Comparison of ENCODE assay signal across 13 cellular contexts in genomic region chr20:44695295-44696230, GRCh38. TPM values are rescaled to one million over a fixed set of nuclear protein-coding genes. Genes with fewer than 3 reads are reported as not detected.
DNase-seq lines count a peak whose midpoint lies in the region; ATAC-seq and TF ChIP-seq lines count a peak whose summit lies in the region.
"Had no signal": no experiment of that assay in that cellular context is flagged by ENCODE, and none has a peak within 500 bp of the region (broad histone marks: within the 10 kb centered on the region; RNA-seq: fewer than 3 reads in every experiment).

No MANE protein-coding gene starts in this region.

- peak overlapping the region; percentile 34 for H3K9ac ChIP-seq in GM23248

- no peaks in the 10 kb centered on the region for H3K36me3 Mint-ChIP-seq in T-helper 17 cell (ENCODE audit: low read depth)
- no peaks in the 10 kb centered on the region for H3K36me3 Mint-ChIP-seq in nephron progenitor cell (ENCODE audit: low read depth)

- H3K4me1 Mint-ChIP-seq in T-helper 17 cell, result no peaks in the 10 kb centered on the region
- H3K4me1 Mint-ChIP-seq in nephron progenitor cell, result peaks cover 1% of the 10 kb centered on the region

- no peaks in the 10 kb centered on the region for H3K9me3 ChIP-seq in GM23248 (ENCODE audit: low read depth)
- no peaks in the 10 kb centered on the region for H3K9me3 ChIP-seq in adrenal gland (replicated peaks in 1 of 3)
- no peaks in the 10 kb centered on the region for H3K9me3 ChIP-seq in gastroesophageal sphincter
- no peaks in the 10 kb centered on the region for H3K9me3 ChIP-seq in thoracic aorta
- H3K9me3 ChIP-seq in T-helper 17 cell (ENCODE audit: control insufficient read depth, low read length, poor library complexity, severe bottlenecking), result no peaks in the 10 kb centered on the region

- H3K4me2 ChIP-seq in GM23248 (ENCODE audit: unreplicated experiment), result peak overlapping the region; percentile 44

- no peak overlapping the region for H3K4me3 Mint-ChIP-seq in T-helper 17 cell
- no peak overlapping the region for H3K4me3 Mint-ChIP-seq in nephron progenitor cell
- H3K4me3 Mint-ChIP-seq: T-helper 1 cell treated with Interleukin-12 subunit alpha and Interleukin-12 subunit beta and Interleukin-4 antibody, amounts not matched to agents 30 μg/mL and 1 μg/mL, for 36 hours had no signal

- DNase-seq in GM23248, result peak; percentile 74
- no peak for DNase-seq in adrenal gland
- DNase-seq in thoracic aorta (ENCODE audit: low spot score), result no peak
- DNase-seq in T-helper 17 cell, result no peak
- no peak for DNase-seq in nephron progenitor cell
- DNase-seq: activated naive CD4-positive, alpha-beta T cell treated with anti-CD3 and anti-CD28 coated beads, Interleukin-2, amount 50 U/mL, for 16 hours; effector CD8-positive, alpha-beta T cell; NCI-H2029 had no signal

- WGBS in GM23248 (ENCODE audit: low coverage in 1 of 2, low lambda C conversion rate in 2 of 2, missing lambda C conversion rate in 2 of 2), 2 experiments, result 27% methylated on average over 2 of the region's 2 CpGs
- 58 to 69% (median 67%) methylated on average over 2 of the region's 2 CpGs for WGBS in adrenal gland, 4 donors
- WGBS in gastroesophageal sphincter (ENCODE audit: low coverage in 1 of 2), 2 donors, result 4 to 25% methylated on average over 1 to 2 of the region's 2 CpGs

- no peaks in the 10 kb centered on the region for H4K20me1 ChIP-seq in GM23248 (ENCODE audit: insufficient read depth)

- in situ Hi-C loops in GM23248 (cut with MboI), result no loop called here

- no peak for TF ChIP-seq EP300 in gastroesophageal sphincter (IDR thresholded peaks at IDR 0.05)

- H3K27me3 ChIP-seq in GM23248 (replicated peaks; ENCODE audit: insufficient read depth) (no peaks in the 10 kb centered on the region), adrenal gland (no peaks in the 10 kb centered on the region), gastroesophageal sphincter (no peaks in the 10 kb centered on the region), thoracic aorta (replicated peaks; ENCODE audit: insufficient read depth) (no peaks in the 10 kb centered on the region)

- peaks cover 53% of the 10 kb centered on the region for H3K4me1 ChIP-seq in GM23248 (ENCODE audit: insufficient read depth)
- H3K4me1 ChIP-seq in adrenal gland (replicated peaks in 1 of 2), result peaks cover 16 to 39% of the 10 kb centered on the region in 2 donors
- peaks cover 24 to 84% (median 46%) of the 10 kb centered on the region in 3 donors for H3K4me1 ChIP-seq in gastroesophageal sphincter
- peaks cover 40 to 71% of the 10 kb centered on the region in 2 donors for H3K4me1 ChIP-seq in thoracic aorta (ENCODE audit: control insufficient read depth in 1 of 2, low read depth in 2 of 2)

- H2AFZ ChIP-seq in GM23248, result peak overlapping the region; percentile 19; the same call in 1 of the 2 replicates

- no peaks in the 10 kb centered on the region for H3K9me2 ChIP-seq in GM23248 (ENCODE audit: insufficient read depth)

- H3K27ac Mint-ChIP-seq in T-helper 17 cell (no peak overlapping the region), nephron progenitor cell (no peak overlapping the region)
- H3K27ac Mint-ChIP-seq: T-helper 1 cell treated with Interleukin-12 subunit alpha and Interleukin-12 subunit beta and Interleukin-4 antibody, amounts not matched to agents 30 μg/mL and 1 μg/mL, for 36 hours had no signal

- peaks cover 4% of the 10 kb centered on the region for H3K9me3 Mint-ChIP-seq in nephron progenitor cell
- H3K9me3 Mint-ChIP-seq: T-helper 1 cell treated with Interleukin-12 subunit alpha and Interleukin-12 subunit beta and Interleukin-4 antibody, amounts not matched to agents 30 μg/mL and 1 μg/mL, for 36 hours had no signal

- no peak for TF ChIP-seq CTCF in adrenal gland (IDR thresholded peaks at IDR 0.05)
- TF ChIP-seq CTCF in gastroesophageal sphincter (IDR thresholded peaks at IDR 0.05), result no peak
- TF ChIP-seq CTCF in thoracic aorta (IDR thresholded peaks at IDR 0.05), result no peak
- TF ChIP-seq CTCF in nephron progenitor cell (IDR thresholded peaks at IDR 0.05), result no peak

- no peak overlapping the region for H3K4me3 ChIP-seq in GM23248
- no peak overlapping the region for H3K4me3 ChIP-seq in adrenal gland
- no peak overlapping the region for H3K4me3 ChIP-seq in gastroesophageal sphincter
- H3K4me3 ChIP-seq in thoracic aorta, result no peak overlapping the region

- peak overlapping the region; percentile 91 for H3K27ac ChIP-seq in GM23248
- peak overlapping the region in 3 of 5 donors; percentile 2 to 51 (median 12) for H3K27ac ChIP-seq in adrenal gland
- H3K27ac ChIP-seq in gastroesophageal sphincter, result peak overlapping the region; percentile 88 to 98 (median 91)
- H3K27ac ChIP-seq in thoracic aorta, result peak overlapping the region; percentile 92 to 98

- H3F3A ChIP-seq in GM23248 (ENCODE audit: insufficient read depth), result peaks cover 61% of the 10 kb centered on the region

- H3K79me2 ChIP-seq in GM23248 (ENCODE audit: insufficient read depth), result no peaks in the 10 kb centered on the region

- ATAC-seq in gastroesophageal sphincter (peak; percentile 65), thoracic aorta (ENCODE audit: insufficient number of reproducible peaks, low FRiP score, low read depth) (no peak), GM21526 (IDR thresholded peaks at IDR 0.05; ENCODE audit: low FRiP score, unreplicated experiment) (no peak), T-helper 17 cell (no peak), HG02852 (IDR thresholded peaks at IDR 0.05; ENCODE audit: unreplicated experiment) (no peak)

- intact Hi-C loops in adrenal gland (cut with DNase I), result no loop called here

- no peaks in the 10 kb centered on the region for H3K36me3 ChIP-seq in GM23248 (ENCODE audit: low read depth)
- no peaks in the 10 kb centered on the region for H3K36me3 ChIP-seq in adrenal gland (replicated peaks in 1 of 2)
- no peaks in the 10 kb centered on the region for H3K36me3 ChIP-seq in gastroesophageal sphincter
- no peaks in the 10 kb centered on the region for H3K36me3 ChIP-seq in thoracic aorta

- H3K27me3 Mint-ChIP-seq in T-helper 17 cell (peaks cover 4% of the 10 kb centered on the region), nephron progenitor cell (ENCODE audit: low read depth, poor library complexity) (peaks cover 13% of the 10 kb centered on the region)

- TF ChIP-seq POLR2A in adrenal gland (IDR thresholded peaks at IDR 0.05), result no peak
- no peak for TF ChIP-seq POLR2A in gastroesophageal sphincter (IDR thresholded peaks at IDR 0.05)

RNA-seq across cellular contexts. Expression of gene CCN5, which starts 19.6 kb away (rescaled TPM):
- total RNA-seq in GM23248 (2014; rRNA removed; shearing (Covaris generic)), result 24.5 and 47.3 TPM in 2 replicates
- 20.8 and 23.6 TPM in 2 replicates for polyA plus RNA-seq in GM23248 (2016; fragmentation: Nextera tagmentation; extraction: Ambion mirVana)
- 100 to 1,000 TPM in 2 of 8 donors, 10 to 100 TPM in 6; 24.5 to 115 (median 63.1) TPM for total RNA-seq in adrenal gland
- polyA plus RNA-seq in adrenal gland, result 10 to 100 TPM in 2 of 3 donors, 1 to 10 TPM in 1; 8.0 to 47.3 (median 19.1) TPM
- 100 to 1,000 TPM in 3 of 4 donors, 10 to 100 TPM in 1; 52.9 to 359 (median 146) TPM for total RNA-seq in gastroesophageal sphincter
- 100 to 1,000 TPM; 652 to 994 TPM for total RNA-seq in thoracic aorta
- not detected for total RNA-seq in T-helper 17 cell

RNA-seq across cellular contexts. Expression of gene ADA, which starts 44.1 kb away (rescaled TPM):
- 7.0 and 8.6 TPM in 2 replicates for total RNA-seq in GM23248 (2014; rRNA removed; shearing (Covaris generic))
- polyA plus RNA-seq in GM23248 (2016; fragmentation: Nextera tagmentation; extraction: Ambion mirVana), result 17.5 and 19.3 TPM in 2 replicates
- total RNA-seq in adrenal gland, result 10 to 100 TPM in 5 of 8 donors, 1 to 10 TPM in 3; 6.6 to 16.4 (median 11.9) TPM
- 10 to 100 TPM in 1 of 3 donors, 1 to 10 TPM in 2; 3.4 to 10.4 (median 9.6) TPM for polyA plus RNA-seq in adrenal gland
- 10 to 100 TPM in 2 of 4 donors, 1 to 10 TPM in 2; 7.6 to 14.5 (median 10.4) TPM for total RNA-seq in gastroesophageal sphincter
- 10 to 100 TPM in 1 of 2 donors, 1 to 10 TPM in 1; 8.1 to 20.6 TPM for total RNA-seq in thoracic aorta
- total RNA-seq in T-helper 17 cell, result 10 to 100 TPM; 36.0 to 36.1 TPM

RNA-seq across cellular contexts. Expression of gene KCNK15, which starts 50.1 kb away (rescaled TPM):
- total RNA-seq in GM23248 (2014; rRNA removed; shearing (Covaris generic)), result 9.9 and 11.1 TPM in 2 replicates
- 5.2 and 5.7 TPM in 2 replicates for polyA plus RNA-seq in GM23248 (2016; fragmentation: Nextera tagmentation; extraction: Ambion mirVana)
- 10 to 100 TPM in 1 of 8 donors, 1 to 10 TPM in 6, under 1 TPM in 1; 0.84 to 11.0 (median 3.5) TPM for total RNA-seq in adrenal gland
- polyA plus RNA-seq in adrenal gland, result under 1 TPM; 0.42 to 0.84 (median 0.56) TPM
- 1 to 10 TPM; 1.3 to 4.7 (median 2.8) TPM for total RNA-seq in gastroesophageal sphincter
- 10 to 100 TPM; 26.3 to 60.0 TPM for total RNA-seq in thoracic aorta
- total RNA-seq in T-helper 17 cell, result not detected
- total RNA-seq: myocyte had no signal

Comparison
In these comparisons a context has a peak if more than half of its experiments do, and no peak if none do; other contexts are left out.
1. H3K27ac ChIP-seq: peak in every context shown above with its lines; median percentile 95 in thoracic aorta; 91 in GM23248; 91 in gastroesophageal sphincter; 12 in adrenal gland.
2. RNA of gene CCN5, which starts 19.6 kb away (total RNA-seq): 652 to 994 TPM in thoracic aorta, 52.9 to 359 TPM in gastroesophageal sphincter, 24.5 to 115 TPM in adrenal gland and 24.5 to 47.3 TPM in GM23248; not detected in T-helper 17 cell; every median in the first group is over 10 times any median in the second.